In genomic region chr1:120196863-120197775, GRCh38 we compare ENCODE assay signal across 8 cellular contexts. TPM values are rescaled to one million over a fixed set of nuclear protein-coding genes. Genes with fewer than 3 reads are reported as not detected.
A peak's percentile ranks its signal among the peaks of the same experiment; 100 is the strongest.
DNase-seq lines count a peak whose midpoint lies in the region; ATAC-seq, FAIRE-seq and TF ChIP-seq lines count a peak whose summit lies in the region.
"Not testable (repeated sequence)": the region's sequence is repeated elsewhere in the genome, so short reads cannot be mapped to it uniquely, and the experiment has no call there.

No MANE protein-coding gene starts in this region.

- not testable (repeated sequence) for H3K27ac ChIP-seq in pancreas, suprapubic skin

- not testable (repeated sequence) for TF ChIP-seq POLR2A in suprapubic skin (IDR thresholded peaks at IDR 0.05)

- H3K9me3 Mint-ChIP-seq in activated CD8-positive, alpha-beta T cell treated with anti-CD3 and anti-CD28 coated beads for 36 hours; brain: not testable (repeated sequence)

- H3K27ac Mint-ChIP-seq in activated CD8-positive, alpha-beta T cell treated with anti-CD3 and anti-CD28 coated beads for 36 hours = not testable (repeated sequence)
- peak overlapping the region in 3 of 5 experiments; percentile 76 to 92 (median 78) for H3K27ac Mint-ChIP-seq in brain

- H3K36me3 ChIP-seq in pancreas, suprapubic skin: not testable (repeated sequence)

- intact Hi-C loops in activated CD8-positive, alpha-beta T cell treated with anti-CD3 and anti-CD28 coated beads for 36 hours (cut with micrococcal nuclease); pancreas (cut with DNase I): not testable (repeated sequence)

- H3K4me3 Mint-ChIP-seq in activated CD8-positive, alpha-beta T cell treated with anti-CD3 and anti-CD28 coated beads for 36 hours = peak overlapping the region; percentile 59
- H3K4me3 Mint-ChIP-seq in brain = peak overlapping the region; percentile 81 to 83 (median 82)

- not testable (repeated sequence) for H3K4me1 Mint-ChIP-seq in activated CD8-positive, alpha-beta T cell treated with anti-CD3 and anti-CD28 coated beads for 36 hours (ENCODE audit: low read depth); brain

- H3K4me1 ChIP-seq in pancreas, suprapubic skin: not testable (repeated sequence)

- not testable (repeated sequence) for H3K36me3 Mint-ChIP-seq in activated CD8-positive, alpha-beta T cell treated with anti-CD3 and anti-CD28 coated beads for 36 hours (ENCODE audit: low read depth); brain

- DNase-seq in COLO668 (lab: John Stamatoyannopoulos, UW; ENCODE audit: unreplicated experiment) (peak; percentile 28), NCI-H510A treated with DMSO at 0.1 percent for 48 hours (lab: John Stamatoyannopoulos, UW) (peak; percentile 33), left kidney (ENCODE audit: low read depth, low spot score) (peak; percentile 4), pancreas (peak in 3 of 6 donors; percentile 8 to 50 (median 17))
- peak; percentile 1 for DNase-seq in activated CD8-positive, alpha-beta T cell treated with anti-CD3 and anti-CD28 coated beads for 36 hours
- not testable (repeated sequence) for DNase-seq in fibroblast of the aortic adventitia (ENCODE audit: low read depth); suprapubic skin (ENCODE audit: low spot score in 2 of 2)

- FAIRE-seq in pancreas (lab: Jason Lieb, UNC) = not testable (repeated sequence)

- TF ChIP-seq EP300 in suprapubic skin (IDR thresholded peaks at IDR 0.05) = not testable (repeated sequence)

- H3K27me3 Mint-ChIP-seq in activated CD8-positive, alpha-beta T cell treated with anti-CD3 and anti-CD28 coated beads for 36 hours; brain: not testable (repeated sequence)

- not testable (repeated sequence) for H3K9me3 ChIP-seq in pancreas, suprapubic skin

- H3K4me3 ChIP-seq in fibroblast of the aortic adventitia (ENCODE audit: low read depth, low read length) = peak overlapping the region; percentile 49
- peak overlapping the region in 1 of 4 donors; percentile 26 for H3K4me3 ChIP-seq in pancreas
- peak overlapping the region; percentile 42 for H3K4me3 ChIP-seq in suprapubic skin

- H3K27me3 ChIP-seq in pancreas, suprapubic skin: not testable (repeated sequence)

- 13 to 15% methylated on average over 30 to 50 of the region's 55 CpGs for WGBS in pancreas, 2 donors
- 23% methylated on average over 14 of the region's 55 CpGs for WGBS in suprapubic skin

- CTCF ChIA-PET in activated CD8-positive, alpha-beta T cell treated with anti-CD3 and anti-CD28 coated beads for 36 hours (lab: Charles Lee) = not testable (repeated sequence)

- POLR2A ChIA-PET in activated CD8-positive, alpha-beta T cell treated with anti-CD3 and anti-CD28 coated beads for 36 hours (lab: Charles Lee) = not testable (repeated sequence)

- TF ChIP-seq CTCF in activated CD8-positive, alpha-beta T cell treated with anti-CD3 and anti-CD28 coated beads for 36 hours (IDR thresholded peaks at IDR 0.05); brain (conservative IDR thresholded peaks at IDR 0.05); fibroblast of the aortic adventitia (IDR thresholded peaks at IDR 0.05; ENCODE audit: insufficient read depth, low read length); pancreas (IDR thresholded peaks at IDR 0.05); suprapubic skin (IDR thresholded peaks at IDR 0.05): not testable (repeated sequence)

- peak; percentile 55 for ATAC-seq in activated CD8-positive, alpha-beta T cell treated with anti-CD3 and anti-CD28 coated beads for 36 hours
- peak; percentile 35 to 77 (median 64) for ATAC-seq in pancreas

RNA-seq across cellular contexts. Expression of gene SEC22B, which starts 20.8 kb away (rescaled TPM):
- 10 to 100 TPM; 17.3 to 18.8 TPM for total RNA-seq in activated CD8-positive, alpha-beta T cell treated with anti-CD3 and anti-CD28 coated beads for 36 hours
- polyA plus RNA-seq in brain (ENCODE audit: insufficient read depth, low read depth, low replicate concordance) (14.2 TPM), pancreas (10 to 100 TPM; 11.6 to 17.8 TPM)
- total RNA-seq in fibroblast of the aortic adventitia (ENCODE audit: low replicate concordance) (23.5 and 70.3 TPM in 2 replicates), pancreas (10 to 100 TPM; 12.0 to 18.0 (median 15.2) TPM), suprapubic skin (10 to 100 TPM; 10.1 to 18.2 (median 15.9) TPM)
